In genomic region chr3:186985713-186986364, GRCh38 we compare ENCODE assay signal across 8 cellular contexts. TPM values are rescaled to one million over a fixed set of nuclear protein-coding genes. Genes with fewer than 3 reads are reported as not detected.
A peak's percentile ranks its signal among the peaks of the same experiment; 100 is the strongest.
DNase-seq lines count a peak whose midpoint lies in the region; ATAC-seq and TF ChIP-seq lines count a peak whose summit lies in the region.

No MANE protein-coding gene starts in this region.

- POLR2A ChIA-PET in OCI-LY7 (lab: Charles Lee): interaction anchor here (0.6 to 1.7 kb wide), 20 partner anchors 8 to 821 kb away, joined by 3 to 13 read pairs (median 3); no protein-coding TSS in a partner anchor

- peaks cover 49 to 96% of the 10 kb centered on the region in 2 donors for H3K4me1 Mint-ChIP-seq in immature natural killer cell

- TF ChIP-seq CTCF in OCI-LY7 (conservative IDR thresholded peaks at IDR 0.05; ENCODE audit: low read length): no peak
- TF ChIP-seq CTCF in mucosa of descending colon (IDR thresholded peaks at IDR 0.05): no peak

- H3K27ac Mint-ChIP-seq in immature natural killer cell: peak overlapping the region in 3 of 6 donors; percentile 2 to 59 (median 6)

- H3K4me3 ChIP-seq in OCI-LY7 (ENCODE audit: low read depth, low read length, poor library complexity, severe bottlenecking) (peak overlapping the region; percentile 54), mucosa of descending colon (no peak overlapping the region)

- peak; percentile 59 for ATAC-seq in GM18502 (IDR thresholded peaks at IDR 0.05; ENCODE audit: poor library complexity, unreplicated experiment)
- ATAC-seq in HG02642 (IDR thresholded peaks at IDR 0.05; ENCODE audit: poor library complexity, unreplicated experiment): peak; percentile 60
- peak; percentile 57 for ATAC-seq in mucosa of descending colon

- CTCF ChIA-PET in OCI-LY7 (lab: Charles Lee; ENCODE audit: unreplicated experiment): interaction anchor here (0.7 to 0.8 kb wide), 2 partner anchors 12 to 83 kb away, joined by 3 to 4 read pairs; no protein-coding TSS in a partner anchor

- H3K27me3 Mint-ChIP-seq in immature natural killer cell (ENCODE audit: low read depth in 3 of 3): peaks cover 0 to 1% (median 0%) of the 10 kb centered on the region in 3 donors

- no peaks in the 10 kb centered on the region for H3K9me2 ChIP-seq in OCI-LY7 (ENCODE audit: insufficient read depth, low read length)

- peak overlapping the region; percentile 40; the same call in 1 of the 2 replicates for H2AFZ ChIP-seq in OCI-LY7 (ENCODE audit: low read length)

- no peak overlapping the region for H3K4me3 Mint-ChIP-seq in immature natural killer cell

- H3K36me3 ChIP-seq in OCI-LY7 (ENCODE audit: insufficient read depth, low read length) (peaks cover 52% of the 10 kb centered on the region), mucosa of descending colon (ENCODE audit: low read depth) (no peaks in the 10 kb centered on the region)

- no peaks in the 10 kb centered on the region for H4K20me1 ChIP-seq in OCI-LY7 (ENCODE audit: insufficient read depth, low read length)

- H3K9me3 ChIP-seq in OCI-LY7 (ENCODE audit: low read length): no peaks in the 10 kb centered on the region
- no peaks in the 10 kb centered on the region for H3K9me3 ChIP-seq in mucosa of descending colon

- peaks cover 75% of the 10 kb centered on the region for H3K4me1 ChIP-seq in OCI-LY7 (ENCODE audit: insufficient read depth, low read length, poor library complexity, severe bottlenecking)
- H3K4me1 ChIP-seq in mucosa of descending colon (ENCODE audit: low read depth): no peaks in the 10 kb centered on the region

- intact Hi-C loops in OCI-LY7 (cut with micrococcal nuclease; ENCODE audit: unreplicated experiment) (no loop called here), mucosa of descending colon (cut with DNase I, micrococcal nuclease) (no loop called here)

- H3K27ac ChIP-seq in OCI-LY7 (ENCODE audit: low read depth, low read length, poor library complexity, severe bottlenecking): peak overlapping the region; percentile 98

- DNase-seq in OCI-LY7 (ENCODE audit: low spot score) (peak; percentile 75), mucosa of descending colon (no peak), GOT3 (lab: John Stamatoyannopoulos, UW) (no peak), cerebellar cortex (ENCODE audit: low spot score) (no peak), immature natural killer cell (no peak), HK-2 (ENCODE audit: unreplicated experiment) (no peak)

- BruUV-seq in OCI-LY7 (replicated peaks; lab: Mats Ljungman, UMichigan): TSS peak; percentile 79

- H3K36me3 Mint-ChIP-seq in immature natural killer cell: peaks cover 17 to 36% (median 26%) of the 10 kb centered on the region in 3 donors

- H3K79me2 ChIP-seq in OCI-LY7 (ENCODE audit: insufficient read depth, low read depth, low read length): peaks cover 43% of the 10 kb centered on the region; the same call in 1 of the 2 replicates

- H3K4me2 ChIP-seq in OCI-LY7 (ENCODE audit: low read length): peak overlapping the region; percentile 91

- no peaks in the 10 kb centered on the region for H3K9me3 Mint-ChIP-seq in immature natural killer cell

RNA-seq across cellular contexts. Expression of gene ST6GAL1, which starts 55.5 kb away (rescaled TPM):
- 173 and 192 TPM in 2 replicates for total RNA-seq in OCI-LY7 (2014; rRNA removed; shearing (Covaris generic))
- total RNA-seq in OCI-LY7 (2022) (373 and 375 TPM in 2 replicates), mucosa of descending colon (10 to 100 TPM; 23.5 to 58.9 (median 53.6) TPM)
- polyA plus RNA-seq in immature natural killer cell: 100 to 1,000 TPM in 1 of 3 donors, 10 to 100 TPM in 2; 49.8 to 142 (median 74.4) TPM
